ENCODE assay signal across 8 cellular contexts in the genomic region with DNA sequence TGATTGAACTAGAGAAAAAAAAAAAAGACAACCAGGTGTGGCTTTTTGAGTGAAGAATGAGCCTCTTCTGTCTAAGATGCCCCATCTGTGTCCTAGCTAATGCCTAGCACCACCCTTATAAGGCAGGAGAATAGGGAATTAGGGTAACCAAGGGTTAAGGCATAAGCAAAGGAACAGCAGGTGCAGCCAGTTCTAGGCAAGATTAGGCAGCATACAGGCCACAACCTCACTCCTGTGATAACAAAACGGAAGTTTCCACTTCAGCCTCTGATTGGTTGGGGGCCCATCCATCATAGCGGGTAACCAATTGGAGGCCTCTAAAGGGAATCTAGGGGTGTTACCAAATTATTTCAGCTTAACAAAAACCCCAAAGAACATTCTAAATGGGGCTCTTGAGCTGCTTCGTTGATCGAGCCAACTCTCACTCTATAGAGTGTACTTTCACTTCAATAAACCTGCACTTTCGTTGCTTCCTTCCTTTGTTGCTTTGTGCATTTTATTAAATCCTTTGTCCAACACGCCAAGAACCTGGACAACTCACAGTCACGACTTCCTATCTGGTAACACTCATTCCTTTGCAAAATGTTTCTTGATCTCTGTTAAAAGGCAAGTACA.
DNase-seq lines count a peak whose midpoint lies in the region; ATAC-seq lines count a peak whose summit lies in the region.

No MANE protein-coding gene starts in this region.

- no peaks in the 10 kb centered on the region for H3K9me3 Mint-ChIP-seq in activated naive CD8-positive, alpha-beta T cell (ENCODE audit: low read depth)

- H3K27ac Mint-ChIP-seq in activated naive CD8-positive, alpha-beta T cell, result peak overlapping the region; percentile 91

- peak; percentile 85 for ATAC-seq in GM21423 (IDR thresholded peaks at IDR 0.05; ENCODE audit: unreplicated experiment)

- H3K4me3 Mint-ChIP-seq in activated naive CD8-positive, alpha-beta T cell, result peak overlapping the region; percentile 81

- peak; percentile 96 for DNase-seq in DMS79 treated with DMSO at 0.1 percent for 48 hours (lab: John Stamatoyannopoulos, UW)
- peak in 71 of 76 experiments; percentile 30 to 86 (median 66) for DNase-seq in HUDEP-2 (lab: John Stamatoyannopoulos, UW; ENCODE audit: unreplicated experiment in 76 of 76)
- DNase-seq in SKM-1 (lab: John Stamatoyannopoulos, UW; ENCODE audit: unreplicated experiment), result peak; percentile 62
- DNase-seq in hepatic stellate cell (ENCODE audit: low spot score), result peak; percentile 52
- DNase-seq in stimulated activated CD4-positive, alpha-beta T cell treated with anti-CD3 and anti-CD28 coated beads, Interleukin-12 subunit alpha, Interleukin-12 subunit beta, amount 100 ng/mL, for 4 hours, result peak; percentile 89
- DNase-seq in LoVo (ENCODE audit: low spot score), result no peak

- H3K36me3 Mint-ChIP-seq in activated naive CD8-positive, alpha-beta T cell, result no peaks in the 10 kb centered on the region

- peaks cover 82% of the 10 kb centered on the region for H3K4me1 Mint-ChIP-seq in activated naive CD8-positive, alpha-beta T cell (ENCODE audit: low read depth)

- H3K27me3 Mint-ChIP-seq in activated naive CD8-positive, alpha-beta T cell, result no peaks in the 10 kb centered on the region
